In genomic region chr19:13588953-13589833, GRCh38 we compare ENCODE assay signal across 9 cellular contexts.
DNase-seq lines count a peak whose midpoint lies in the region; ATAC-seq and TF ChIP-seq lines count a peak whose summit lies in the region.
"Had no signal": no experiment of that assay in that cellular context is flagged by ENCODE, and none has a peak within 500 bp of the region (broad histone marks: within the 10 kb centered on the region; RNA-seq: fewer than 3 reads in every experiment).

No MANE protein-coding gene starts in this region.

- H3K27ac ChIP-seq in CD8-positive, alpha-beta T cell (ENCODE audit: low read depth, low read length) = no peak overlapping the region

- peak; percentile 91 for TF ChIP-seq CTCF in CD8-positive, alpha-beta T cell (IDR thresholded peaks at IDR 0.05)

- no peaks in the 10 kb centered on the region for H3K9me3 ChIP-seq in CD8-positive, alpha-beta T cell (ENCODE audit: low read length)

- H3K36me3 Mint-ChIP-seq in CD8-positive, alpha-beta T cell = no peaks in the 10 kb centered on the region
- H3K36me3 Mint-ChIP-seq: activated naive CD4-positive, alpha-beta T cell treated with anti-CD3 and anti-CD28 coated beads, Interleukin-2, amount 50 U/mL, for 24 hours had no signal

- H3K4me3 ChIP-seq in CD8-positive, alpha-beta T cell (ENCODE audit: low read depth, low read length) = no peak overlapping the region

- CTCF ChIA-PET in CD8-positive, alpha-beta T cell (lab: Charles Lee) = interaction anchor here (0.6 to 6.8 kb wide), 34 partner anchors 11 to 624 kb away, joined by 3 to 69 read pairs (median 3); no protein-coding TSS in a partner anchor

- H3K36me3 ChIP-seq in CD8-positive, alpha-beta T cell (ENCODE audit: insufficient read depth, low read length) = no peaks in the 10 kb centered on the region

- H3K4me1 Mint-ChIP-seq in CD8-positive, alpha-beta T cell (ENCODE audit: low read depth) = no peaks in the 10 kb centered on the region
- H3K4me1 Mint-ChIP-seq: activated naive CD4-positive, alpha-beta T cell treated with anti-CD3 and anti-CD28 coated beads, Interleukin-2, amount 50 U/mL, for 24 hours had no signal

- H3K9me3 Mint-ChIP-seq in CD8-positive, alpha-beta T cell = no peaks in the 10 kb centered on the region
- H3K9me3 Mint-ChIP-seq: activated naive CD4-positive, alpha-beta T cell treated with anti-CD3 and anti-CD28 coated beads, Interleukin-2, amount 50 U/mL, for 24 hours had no signal

- intact Hi-C loops in CD8-positive, alpha-beta T cell (cut with DNase I, micrococcal nuclease) = loop anchor here (1.0 to 10.0 kb wide), 3 partner anchors 312 to 394 kb away; no protein-coding TSS in a partner anchor

- ATAC-seq in CD8-positive, alpha-beta T cell = peak; percentile 95
- no peak for ATAC-seq in GM19035 (IDR thresholded peaks at IDR 0.05; ENCODE audit: unreplicated experiment)

- H3K27me3 Mint-ChIP-seq in CD8-positive, alpha-beta T cell (ENCODE audit: low read depth) = peaks cover 23% of the 10 kb centered on the region

- no peak overlapping the region for H3K27ac Mint-ChIP-seq in CD8-positive, alpha-beta T cell
- H3K27ac Mint-ChIP-seq: activated naive CD4-positive, alpha-beta T cell treated with anti-CD3 and anti-CD28 coated beads, Interleukin-2, amount 50 U/mL, for 24 hours had no signal

- H3K4me3 Mint-ChIP-seq in CD8-positive, alpha-beta T cell = peak overlapping the region; percentile 26
- H3K4me3 Mint-ChIP-seq: activated naive CD4-positive, alpha-beta T cell treated with anti-CD3 and anti-CD28 coated beads, Interleukin-2, amount 50 U/mL, for 24 hours had no signal

- POLR2A ChIA-PET in CD8-positive, alpha-beta T cell (lab: Charles Lee) = interaction anchor here (1.0 to 1.3 kb wide), 2 partner anchors 11 to 311 kb away, joined by 3 to 4 read pairs; no protein-coding TSS in a partner anchor

- peak; percentile 71 to 92 (median 78) for DNase-seq in CD8-positive, alpha-beta T cell
- DNase-seq in HK-2 (ENCODE audit: unreplicated experiment) = peak; percentile 75
- peak; percentile 58 for DNase-seq in RPMI7951 (ENCODE audit: low read depth)
- DNase-seq in activated T-helper 1 cell treated with anti-CD3 and anti-CD28 coated beads, Interleukin-2, amount 50 U/mL, for 16 hours (ENCODE audit: low read depth in 1 of 2, low spot score in 1 of 2) = peak; percentile 71 to 73
- DNase-seq in fibroblast of the conjunctiva (ENCODE audit: low read depth) = peak; percentile 14
- peak in 48 of 56 donors; percentile 2 to 79 (median 34) for DNase-seq in nucleus accumbens (lab: John Stamatoyannopoulos, UW)
- DNase-seq in superior temporal gyrus (ENCODE audit: extremely low spot score) = peak; percentile 77

- no peaks in the 10 kb centered on the region for H3K27me3 ChIP-seq in CD8-positive, alpha-beta T cell (ENCODE audit: insufficient read depth, low read length)

- H3K4me1 ChIP-seq in CD8-positive, alpha-beta T cell (ENCODE audit: insufficient read depth, low read length) = peaks cover 9% of the 10 kb centered on the region

Comparison
In these comparisons a context has a peak if more than half of its experiments do, and no peak if none do; other contexts are left out.
1. DNase-seq: peak in every context shown above with its lines; median percentile 78 in CD8-positive, alpha-beta T cell; 77 in superior temporal gyrus; 75 in HK-2; 72 in activated T-helper 1 cell treated with anti-CD3 and anti-CD28 coated beads, Interleukin-2, amount 50 U/mL, for 16 hours; 58 in RPMI7951; 34 in nucleus accumbens; 14 in fibroblast of the conjunctiva.